Comparison of ENCODE assay signal across 9 cellular contexts in the genomic region with DNA sequence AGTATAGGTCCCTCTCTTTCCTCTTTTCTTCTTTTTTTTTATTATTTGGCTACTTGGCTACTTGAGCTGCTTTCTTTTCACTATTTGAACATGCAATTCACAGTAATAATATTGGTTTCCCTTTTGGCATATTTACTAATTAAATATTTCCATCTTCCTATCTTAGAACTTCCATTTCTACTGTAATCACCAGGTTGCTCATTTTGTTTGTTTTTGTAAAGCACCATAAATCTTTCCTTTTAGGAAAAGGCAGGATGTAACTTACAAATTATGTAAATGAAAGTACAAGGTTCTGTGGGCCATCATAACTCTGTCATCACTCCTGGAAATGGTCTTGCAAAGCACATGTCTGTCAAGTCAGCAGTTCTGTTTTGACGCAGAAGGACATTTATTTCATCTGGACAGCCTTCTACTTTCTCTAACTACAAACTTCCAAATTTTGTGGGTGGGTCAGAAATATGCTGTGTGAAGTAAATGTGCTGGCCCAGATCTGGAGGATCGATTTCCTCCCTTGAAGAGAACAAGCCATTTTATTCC.
DNase-seq lines count a peak whose midpoint lies in the region; FAIRE-seq and TF ChIP-seq lines count a peak whose summit lies in the region.
"Had no signal": no experiment of that assay in that cellular context is flagged by ENCODE, and none has a peak within 500 bp of the region (broad histone marks: within the 10 kb centered on the region; RNA-seq: fewer than 3 reads in every experiment).

No MANE protein-coding gene starts in this region.

- H3K9me3 ChIP-seq in endodermal cell (ENCODE audit: control insufficient read depth, low read length) (no peaks in the 10 kb centered on the region), mucosa of rectum (ENCODE audit: control insufficient read depth in 2 of 2, low read length in 2 of 2) (no peaks in the 10 kb centered on the region)

- peak overlapping the region; percentile 84 for H3K27ac ChIP-seq in 22Rv1
- no peak overlapping the region for H3K27ac ChIP-seq in endodermal cell (ENCODE audit: low read depth, low read length)
- H3K27ac ChIP-seq in mucosa of rectum (ENCODE audit: low read depth in 2 of 2, low read length in 2 of 2), result peak overlapping the region; percentile 79 to 83

- no peak overlapping the region for H3K4me3 ChIP-seq in endodermal cell (ENCODE audit: low read length)
- peak overlapping the region in 1 of 2 donors; percentile 43 for H3K4me3 ChIP-seq in mucosa of rectum (ENCODE audit: low read length in 2 of 2)

- no peak overlapping the region for H3K4me3 Mint-ChIP-seq in endodermal cell

- no peak for FAIRE-seq in frontal cortex (lab: Jason Lieb, UNC)

- H3K36me3 ChIP-seq in endodermal cell (ENCODE audit: control insufficient read depth, insufficient read depth, low read length) (no peaks in the 10 kb centered on the region), mucosa of rectum (ENCODE audit: control insufficient read depth in 2 of 2, insufficient read depth in 2 of 2, low read length in 2 of 2) (no peaks in the 10 kb centered on the region)

- H3K9ac ChIP-seq in endodermal cell (ENCODE audit: extremely low read depth, low read length, poor library complexity, severe bottlenecking), result no peak overlapping the region
- H3K9ac ChIP-seq in mucosa of rectum (ENCODE audit: low read depth in 1 of 2, low read length in 2 of 2), result peak overlapping the region in 1 of 2 donors; percentile 14

- peak overlapping the region; percentile 83 for H3K27ac Mint-ChIP-seq in endodermal cell

- no peaks in the 10 kb centered on the region for H3K9me3 Mint-ChIP-seq in endodermal cell

- H3K4me1 ChIP-seq in endodermal cell (ENCODE audit: control insufficient read depth, insufficient read depth, low read length) (peaks cover 10% of the 10 kb centered on the region), mucosa of rectum (ENCODE audit: control insufficient read depth in 2 of 2, insufficient read depth in 2 of 2, low read length in 2 of 2) (peaks cover 7 to 19% of the 10 kb centered on the region in 2 donors)

- TF ChIP-seq CTCF in 22Rv1 (IDR thresholded peaks at IDR 0.05) (no peak), endodermal cell (conservative IDR thresholded peaks at IDR 0.05) (no peak)

- no peaks in the 10 kb centered on the region for H3K36me3 Mint-ChIP-seq in endodermal cell (ENCODE audit: low read depth)

- WGBS in endodermal cell (ENCODE audit: insufficient coverage in 1 of 2, insufficient read length in 1 of 2), 2 experiments, result 100% methylated on average over 2 of the region's 2 CpGs; no CpG with 5 or more reads in 1 of the 2 experiments

- DNase-seq in MV-4-11 (lab: John Stamatoyannopoulos, UW) (peak; percentile 37), endodermal cell (no peak), frontal cortex (ENCODE audit: low spot score in 2 of 2) (no peak), activated gamma-delta T cell treated with Interleukin-2 at 50 U/mL for 16 hours (no peak), OCI-M1 (lab: John Stamatoyannopoulos, UW) (no peak)
- no peak for DNase-seq in activated CD4-positive, alpha-beta T cell treated with anti-CD3 and anti-CD28 coated beads for 4 hours
- DNase-seq: activated T-cell treated with anti-CD3 and anti-CD28 coated beads, Interleukin-2, amount 50 U/mL, for 48 hours had no signal

- H3K27me3 Mint-ChIP-seq in endodermal cell (ENCODE audit: insufficient read depth), result no peaks in the 10 kb centered on the region

- H3K4me1 Mint-ChIP-seq in endodermal cell, result peaks cover 24% of the 10 kb centered on the region

- H3K27me3 ChIP-seq in endodermal cell (ENCODE audit: control insufficient read depth, insufficient read depth, low read length, poor library complexity, severe bottlenecking), result no peaks in the 10 kb centered on the region
- H3K27me3 ChIP-seq in mucosa of rectum (ENCODE audit: control insufficient read depth in 2 of 2, insufficient read depth in 2 of 2, low read length in 2 of 2), result no peaks in the 10 kb centered on the region
